ENCODE assay signal across 8 cellular contexts in genomic region chr6:157756708-157757429, GRCh38.
DNase-seq lines count a peak whose midpoint lies in the region; ATAC-seq and TF ChIP-seq lines count a peak whose summit lies in the region.

No MANE protein-coding gene starts in this region.

- H4K20me1 ChIP-seq in PC-9 (ENCODE audit: insufficient read depth): no peaks in the 10 kb centered on the region
- H4K20me1 ChIP-seq in fibroblast of lung (ENCODE audit: control insufficient read depth, extremely low read depth, insufficient read depth, low read length): no peaks in the 10 kb centered on the region

- no peaks in the 10 kb centered on the region for H3K9me3 Mint-ChIP-seq in activated T-cell treated with anti-CD3 and anti-CD28 coated beads, Interleukin-2, amount 50 U/mL, for 72 hours
- no peaks in the 10 kb centered on the region for H3K9me3 Mint-ChIP-seq in nephron

- peak overlapping the region; percentile 66 for H3K27ac Mint-ChIP-seq in activated T-cell treated with anti-CD3 and anti-CD28 coated beads, Interleukin-2, amount 50 U/mL, for 72 hours
- H3K27ac Mint-ChIP-seq in nephron: peak overlapping the region; percentile 69 to 84 (median 82)

- POLR2A ChIA-PET in PC-9 (lab: Charles Lee; ENCODE audit: unreplicated experiment): no interaction called here

- H3K9ac ChIP-seq in fibroblast of lung (ENCODE audit: insufficient read depth, low read length): no peak overlapping the region

- peak overlapping the region; percentile 62 to 68 for H3K4me3 Mint-ChIP-seq in activated T-cell treated with anti-CD3 and anti-CD28 coated beads, Interleukin-2, amount 50 U/mL, for 72 hours
- no peak overlapping the region for H3K4me3 Mint-ChIP-seq in nephron

- H3F3A ChIP-seq in PC-9 (ENCODE audit: insufficient read depth, low read depth): peaks cover 21% of the 10 kb centered on the region

- peak; percentile 87 for TF ChIP-seq CTCF in PC-9 (conservative IDR thresholded peaks at IDR 0.05)
- peak; percentile 66 to 78 for TF ChIP-seq CTCF in fibroblast of lung (conservative IDR thresholded peaks at IDR 0.05 in 1 of 2, IDR thresholded peaks at IDR 0.05 in 1 of 2; ENCODE audit: low read depth in 1 of 2, low read length in 2 of 2)
- TF ChIP-seq CTCF in nephron (IDR thresholded peaks at IDR 0.05; ENCODE audit: unreplicated experiment in 3 of 3): peak; percentile 69 to 81 (median 75)

- H3K27me3 Mint-ChIP-seq in activated T-cell treated with anti-CD3 and anti-CD28 coated beads, Interleukin-2, amount 50 U/mL, for 72 hours (ENCODE audit: low read depth): peaks cover 7% of the 10 kb centered on the region
- peaks cover 15% of the 10 kb centered on the region for H3K27me3 Mint-ChIP-seq in nephron (ENCODE audit: low read depth)

- no TSS peak for BruUV-seq in PC-9 (replicated peaks; lab: Mats Ljungman, UMichigan)

- H3K4me1 ChIP-seq in PC-9 (replicated peaks; ENCODE audit: insufficient read depth): peaks cover 39% of the 10 kb centered on the region
- H3K4me1 ChIP-seq in fibroblast of lung (ENCODE audit: control insufficient read depth, extremely low read depth, insufficient read depth, low read length): peaks cover 15% of the 10 kb centered on the region

- intact Hi-C loops in PC-9 (cut with micrococcal nuclease; ENCODE audit: unreplicated experiment): loop anchor here (1.0 to 5.0 kb wide), 2 partner anchors 116 to 375 kb away; no protein-coding TSS in a partner anchor

- no peaks in the 10 kb centered on the region for H3K9me2 ChIP-seq in PC-9 (ENCODE audit: insufficient read depth)

- DNase-seq in GDM1 (lab: John Stamatoyannopoulos, UW) (peak; percentile 37), KG1 (lab: John Stamatoyannopoulos, UW) (peak; percentile 50), PC-9 (peak; percentile 43 to 73), fibroblast of lung (ENCODE audit: low read depth in 2 of 2) (peak; percentile 63 to 82)
- DNase-seq in activated T-cell treated with anti-CD3 and anti-CD28 coated beads, Interleukin-2, amount 50 U/mL, for 72 hours: peak; percentile 83
- peak; percentile 78 for DNase-seq in stimulated activated naive CD4-positive, alpha-beta T cell treated with Interleukin-2 at 50 U/mL for 16 hours (lab: John Stamatoyannopoulos, UW)

- H3K36me3 ChIP-seq in PC-9 (ENCODE audit: low read depth): no peaks in the 10 kb centered on the region
- H3K36me3 ChIP-seq in fibroblast of lung (ENCODE audit: control insufficient read depth, insufficient read depth, low read length): no peaks in the 10 kb centered on the region

- H3K79me2 ChIP-seq in PC-9 (ENCODE audit: low read depth): no peaks in the 10 kb centered on the region
- H3K79me2 ChIP-seq in fibroblast of lung (ENCODE audit: control insufficient read depth, insufficient read depth, low read length): no peaks in the 10 kb centered on the region

- H3K4me3 ChIP-seq in PC-9 (no peak overlapping the region), fibroblast of lung (replicated peaks in 1 of 4; ENCODE audit: control extremely low read depth in 1 of 4, insufficient read depth in 1 of 4, low read depth in 3 of 4, low read length in 4 of 4) (no peak overlapping the region)

- ATAC-seq in activated T-cell treated with anti-CD3 and anti-CD28 coated beads, Interleukin-2, amount 50 U/mL, for 72 hours (replicated peaks in 1 of 2): peak in 1 of 2 donors; percentile 18
- no peak for ATAC-seq in GM21576 (IDR thresholded peaks at IDR 0.05; ENCODE audit: unreplicated experiment)

- CTCF ChIA-PET in PC-9 (lab: Charles Lee): interaction anchor here (0.6 to 1.0 kb wide), 4 partner anchors 37 to 1378 kb away, joined by 3 to 6 read pairs (median 4); no protein-coding TSS in a partner anchor

- H2AFZ ChIP-seq in PC-9 (peak overlapping the region; percentile 63; the same call in 1 of the 2 replicates), fibroblast of lung (ENCODE audit: low read length) (peak overlapping the region; percentile 82)

- H3K4me2 ChIP-seq in PC-9 (peak overlapping the region; percentile 60), fibroblast of lung (ENCODE audit: extremely low read depth, insufficient read depth, low read length) (peak overlapping the region; percentile 52)

- H3K36me3 Mint-ChIP-seq in activated T-cell treated with anti-CD3 and anti-CD28 coated beads, Interleukin-2, amount 50 U/mL, for 72 hours (ENCODE audit: insufficient read depth in 2 of 2): peaks cover 3 to 6% of the 10 kb centered on the region in 2 donors
- no peaks in the 10 kb centered on the region for H3K36me3 Mint-ChIP-seq in nephron (ENCODE audit: low read depth)

- H3K9me3 ChIP-seq in PC-9 (ENCODE audit: insufficient read depth, low read depth) (no peaks in the 10 kb centered on the region), fibroblast of lung (ENCODE audit: control insufficient read depth, insufficient read depth, low read depth, low read length) (no peaks in the 10 kb centered on the region)

- H3K27me3 ChIP-seq in PC-9 (ENCODE audit: insufficient read depth, low read depth) (no peaks in the 10 kb centered on the region), fibroblast of lung (ENCODE audit: control insufficient read depth, insufficient read depth, low read length) (peaks cover 2% of the 10 kb centered on the region)

- H3K27ac ChIP-seq in PC-9 (no peak overlapping the region), fibroblast of lung (ENCODE audit: insufficient read depth, low read length) (no peak overlapping the region)

- peaks cover 93% of the 10 kb centered on the region for H3K4me1 Mint-ChIP-seq in activated T-cell treated with anti-CD3 and anti-CD28 coated beads, Interleukin-2, amount 50 U/mL, for 72 hours (ENCODE audit: low read depth)
- H3K4me1 Mint-ChIP-seq in nephron: peaks cover 18% of the 10 kb centered on the region

Comparison
In these comparisons a context has a peak if more than half of its experiments do, and no peak if none do; other contexts are left out.
1. H3K4me3 Mint-ChIP-seq: peak in activated T-cell treated with anti-CD3 and anti-CD28 coated beads, Interleukin-2, amount 50 U/mL, for 72 hours (2 of 2); none in nephron (0 of 3).
2. Peak in every context shown above with its lines, with median percentiles within 50 percentile points of each other: DNase-seq and CTCF ChIP-seq.